Comparison of ENCODE assay signal across 8 cellular contexts in genomic region chr17:7716901-7717755, GRCh38. TPM values are rescaled to one million over a fixed set of nuclear protein-coding genes. Genes with fewer than 3 reads are reported as not detected.
DNase-seq lines count a peak whose midpoint lies in the region; ATAC-seq lines count a peak whose summit lies in the region.

A gene with protein sequence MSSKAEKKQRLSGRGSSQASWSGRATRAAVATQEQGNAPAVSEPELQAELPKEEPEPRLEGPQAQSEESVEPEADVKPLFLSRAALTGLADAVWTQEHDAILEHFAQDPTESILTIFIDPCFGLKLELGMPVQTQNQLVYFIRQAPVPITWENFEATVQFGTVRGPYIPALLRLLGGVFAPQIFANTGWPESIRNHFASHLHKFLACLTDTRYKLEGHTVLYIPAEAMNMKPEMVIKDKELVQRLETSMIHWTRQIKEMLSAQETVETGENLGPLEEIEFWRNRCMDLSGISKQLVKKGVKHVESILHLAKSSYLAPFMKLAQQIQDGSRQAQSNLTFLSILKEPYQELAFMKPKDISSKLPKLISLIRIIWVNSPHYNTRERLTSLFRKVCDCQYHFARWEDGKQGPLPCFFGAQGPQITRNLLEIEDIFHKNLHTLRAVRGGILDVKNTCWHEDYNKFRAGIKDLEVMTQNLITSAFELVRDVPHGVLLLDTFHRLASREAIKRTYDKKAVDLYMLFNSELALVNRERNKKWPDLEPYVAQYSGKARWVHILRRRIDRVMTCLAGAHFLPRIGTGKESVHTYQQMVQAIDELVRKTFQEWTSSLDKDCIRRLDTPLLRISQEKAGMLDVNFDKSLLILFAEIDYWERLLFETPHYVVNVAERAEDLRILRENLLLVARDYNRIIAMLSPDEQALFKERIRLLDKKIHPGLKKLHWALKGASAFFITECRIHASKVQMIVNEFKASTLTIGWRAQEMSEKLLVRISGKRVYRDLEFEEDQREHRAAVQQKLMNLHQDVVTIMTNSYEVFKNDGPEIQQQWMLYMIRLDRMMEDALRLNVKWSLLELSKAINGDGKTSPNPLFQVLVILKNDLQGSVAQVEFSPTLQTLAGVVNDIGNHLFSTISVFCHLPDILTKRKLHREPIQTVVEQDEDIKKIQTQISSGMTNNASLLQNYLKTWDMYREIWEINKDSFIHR (N-terminal part only) (plus strand): TSS chr17:7717744. CDS start chr17:7719735, 1,991 bp downstream.

- peak within 1 kb of the TSS; percentile 65 to 68 for H3K4me3 ChIP-seq in duodenal mucosa (ENCODE audit: low read depth in 1 of 2, low read length in 2 of 2)

- peaks cover 19 to 23% of the 10 kb centered on the region in 2 donors for H3K4me1 ChIP-seq in duodenal mucosa (ENCODE audit: control insufficient read depth in 1 of 2, insufficient read depth in 2 of 2, low read length in 2 of 2)

- ATAC-seq in left lobe of liver, result peak; percentile 88
- no peak for ATAC-seq in HG03521 (IDR thresholded peaks at IDR 0.05; ENCODE audit: unreplicated experiment)

- no peaks in the 10 kb centered on the region for H3K36me3 ChIP-seq in duodenal mucosa (ENCODE audit: control insufficient read depth in 1 of 2, insufficient read depth in 2 of 2, low read length in 2 of 2)

- H3K9me3 ChIP-seq in duodenal mucosa (ENCODE audit: control insufficient read depth in 1 of 2, low read length in 2 of 2), result no peaks in the 10 kb centered on the region

- peak; percentile 61 for DNase-seq in activated CD4-positive, alpha-beta T cell treated with anti-CD3 and anti-CD28 coated beads for 48 hours
- DNase-seq in activated CD4-positive, alpha-beta T cell treated with anti-CD3 and anti-CD28 coated beads, Interleukin-2, amount 50 U/mL, for 4 hours, result no peak
- DNase-seq in NCI-H1694 treated with DMSO at 0.1 percent for 48 hours (lab: John Stamatoyannopoulos, UW) (peak; percentile 97), UCSD-AML1 (lab: John Stamatoyannopoulos, UW; ENCODE audit: unreplicated experiment) (peak; percentile 88), left lobe of liver (ENCODE audit: low spot score) (peak; percentile 58)
- DNase-seq in stimulated activated CD4-positive, alpha-beta T cell treated with anti-CD3 and anti-CD28 coated beads, Interleukin-2, amount 100 ng/mL, for 48 hours, result peak; percentile 22 to 45

- peaks cover 29 to 31% of the 10 kb centered on the region in 2 donors for H3K27me3 ChIP-seq in duodenal mucosa (ENCODE audit: control insufficient read depth in 1 of 2, insufficient read depth in 2 of 2, low read length in 2 of 2)

- peak within 1 kb of the TSS in 1 of 2 donors; percentile 23 for H3K9ac ChIP-seq in duodenal mucosa (ENCODE audit: low read depth in 1 of 2, low read length in 2 of 2)

- no peak within 1 kb of the TSS for H3K27ac ChIP-seq in duodenal mucosa (ENCODE audit: low read depth, low read length)

RNA-seq across cellular contexts. Expression of the gene that starts here (rescaled TPM):
- 0.15 TPM for total RNA-seq in left lobe of liver

Comparison
In these comparisons a context has a peak if more than half of its experiments do, and no peak if none do; other contexts are left out.
1. DNase-seq: peak in activated CD4-positive, alpha-beta T cell treated with anti-CD3 and anti-CD28 coated beads for 48 hours (single experiment), NCI-H1694 treated with DMSO at 0.1 percent for 48 hours (single experiment), UCSD-AML1 (single experiment) and stimulated activated CD4-positive, alpha-beta T cell treated with anti-CD3 and anti-CD28 coated beads, Interleukin-2, amount 100 ng/mL, for 48 hours (2 of 2); none in activated CD4-positive, alpha-beta T cell treated with anti-CD3 and anti-CD28 coated beads, Interleukin-2, amount 50 U/mL, for 4 hours (0 of 2).
2. Peak in DNase-seq and ATAC-seq in left lobe of liver; RNA of the gene not detected or under 1 TPM.